16 cellular contexts compared by ENCODE assay signal in the genomic region with DNA sequence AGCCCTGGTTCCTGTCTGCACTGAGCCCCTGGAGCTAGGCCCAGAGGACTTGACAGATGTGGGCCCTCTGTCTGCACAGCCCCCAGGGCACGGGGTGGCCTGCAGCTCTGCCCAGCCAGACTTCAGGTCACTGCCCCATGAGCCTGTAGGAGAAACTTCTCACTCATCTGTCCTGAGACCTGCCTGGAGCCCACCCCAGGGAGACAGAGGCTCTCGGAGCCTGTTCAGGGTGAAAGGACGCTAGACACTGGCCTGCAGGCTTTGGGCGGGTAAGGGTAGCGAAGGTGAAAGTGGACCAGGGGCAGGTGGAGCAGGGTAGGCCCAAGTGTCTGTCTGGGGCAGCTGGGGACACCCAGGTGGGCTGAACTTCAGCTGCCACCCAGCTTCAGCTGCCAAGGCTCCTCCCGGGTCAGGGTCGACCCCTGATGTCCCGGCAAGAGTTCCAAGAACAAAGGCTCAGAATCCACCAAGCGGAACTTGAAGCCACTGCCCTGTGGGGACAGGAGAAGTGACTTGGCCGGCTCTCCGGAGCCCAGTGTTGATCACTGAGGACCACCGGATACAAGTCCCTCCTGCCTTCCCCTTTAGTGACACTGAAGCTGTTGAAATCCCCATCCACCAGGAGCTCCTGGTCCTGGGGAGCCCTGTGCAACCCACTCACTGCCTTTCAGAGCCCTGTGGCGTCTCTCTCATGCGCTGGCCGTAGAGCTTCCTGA.
A peak's percentile ranks its signal among the peaks of the same experiment; 100 is the strongest.
DNase-seq lines count a peak whose midpoint lies in the region; ATAC-seq and TF ChIP-seq lines count a peak whose summit lies in the region.
"Had no signal": no experiment of that assay in that cellular context is flagged by ENCODE, and none has a peak within 500 bp of the region (broad histone marks: within the 10 kb centered on the region; RNA-seq: fewer than 3 reads in every experiment).

No MANE protein-coding gene starts in this region.

- no peak for ATAC-seq in HCT116
- ATAC-seq: naive thymus-derived CD8-positive, alpha-beta T cell had no signal

- H3K9me2 ChIP-seq in HCT116 (ENCODE audit: insufficient read depth) (no peaks in the 10 kb centered on the region), hepatocyte (replicated peaks; ENCODE audit: insufficient read depth) (no peaks in the 10 kb centered on the region)

- H3K4me1 ChIP-seq in HCT116 (ENCODE audit: control insufficient read depth in 1 of 2, insufficient read depth in 2 of 2, low read length in 2 of 2) = peaks cover 24 to 32% of the 10 kb centered on the region in 2 experiments
- H3K4me1 ChIP-seq in hepatocyte (ENCODE audit: insufficient read depth) = peaks cover 23% of the 10 kb centered on the region

- 94% methylated on average over 15 of the region's 15 CpGs for WGBS in hepatocyte (ENCODE audit: low lambda C conversion rate, missing lambda C conversion rate)

- no peak for TF ChIP-seq CTCF in HCT116 (IDR thresholded peaks at IDR 0.05 in 2 of 3, conservative IDR thresholded peaks at IDR 0.05 in 1 of 3; ENCODE audit: borderline replicate concordance in 1 of 3, insufficient read depth in 1 of 3, low read depth in 2 of 3, low read length in 2 of 3)
- no peak for TF ChIP-seq CTCF in RWPE1 (conservative IDR thresholded peaks at IDR 0.05; ENCODE audit: low read depth)
- no peak for TF ChIP-seq CTCF in hepatocyte (IDR thresholded peaks at IDR 0.05; ENCODE audit: poor library complexity)

- POLR2A ChIA-PET in HCT116 (lab: Charles Lee) = interaction anchor here (1.4 to 4.5 kb wide), 4 partner anchors 350 to 394 kb away, joined by 4 to 25 read pairs (median 18); partner anchors contain the start of genes CDKN1C and PHLDA2
- POLR2A ChIA-PET in RWPE1 (lab: Yijun Ruan, JAX; ENCODE audit: low non-redundant PET) = interaction anchor here (0.8 kb wide), 1 partner anchor 243 kb away, joined by 3 read pairs; no protein-coding TSS in a partner anchor

- peak overlapping the region; percentile 79 for H3K9ac ChIP-seq in HCT116 (ENCODE audit: low read length)

- H3K36me3 ChIP-seq in HCT116 (ENCODE audit: control insufficient read depth in 1 of 2, insufficient read depth in 2 of 2, low read length in 2 of 2) = no peaks in the 10 kb centered on the region
- no peaks in the 10 kb centered on the region for H3K36me3 ChIP-seq in hepatocyte (replicated peaks; ENCODE audit: insufficient read depth, low read depth)

- no TSS peak for BruUV-seq in HCT116 (replicated peaks; lab: Mats Ljungman, UMichigan)

- TF ChIP-seq POLR2A in HCT116 (IDR thresholded peaks at IDR 0.05; ENCODE audit: borderline replicate concordance, extremely low read depth, insufficient read depth, insufficient read length) = no peak

- H4K20me1 ChIP-seq in HCT116 (ENCODE audit: insufficient read depth) = no peaks in the 10 kb centered on the region
- no peaks in the 10 kb centered on the region for H4K20me1 ChIP-seq in hepatocyte (ENCODE audit: insufficient read depth, poor library complexity, severe bottlenecking)

- CTCF ChIA-PET in HCT116 (lab: Charles Lee) (interaction anchor here (0.8 to 5.4 kb wide), 5 partner anchors 99 to 660 kb away, joined by 3 to 337 read pairs (median 3); partner anchors contain the start of gene CDKN1C), RWPE1 (lab: Yijun Ruan, JAX) (interaction anchor here (0.7 to 5.3 kb wide), 3 partner anchors 115 to 355 kb away, joined by 3 to 324 read pairs (median 4); partner anchors contain the start of gene CDKN1C)

- H3K27me3 ChIP-seq in HCT116 (ENCODE audit: insufficient read depth, low read length) = no peaks in the 10 kb centered on the region
- no peaks in the 10 kb centered on the region for H3K27me3 ChIP-seq in hepatocyte

- H3K9me3 ChIP-seq in HCT116 (ENCODE audit: control insufficient read depth in 1 of 2, insufficient read depth in 1 of 2, low read depth in 1 of 2, low read length in 2 of 2) (no peaks in the 10 kb centered on the region), hepatocyte (ENCODE audit: low read depth) (no peaks in the 10 kb centered on the region)

- H3K4me2 ChIP-seq in HCT116 (ENCODE audit: low read length) (peak overlapping the region; percentile 99), hepatocyte (no peak overlapping the region)

- RAD21 ChIA-PET in HCT116 (lab: Charles Lee; ENCODE audit: low non-redundant PET in 1 of 2, low total read pairs in 2 of 2, uncharacterized antibody in 2 of 2, unreplicated experiment in 2 of 2) = interaction anchor here (1.7 to 4.9 kb wide), 4 partner anchors 350 to 357 kb away, joined by 6 to 85 read pairs (median 38); partner anchors contain the start of gene CDKN1C (in 1 of the 2)

- H3K79me2 ChIP-seq in HCT116 (ENCODE audit: insufficient read depth, low read length) (no peaks in the 10 kb centered on the region), hepatocyte (no peaks in the 10 kb centered on the region)

- H3K4me3 ChIP-seq in HCT116 (replicated peaks in 1 of 2; ENCODE audit: low read depth in 1 of 2, low read length in 2 of 2) = no peak overlapping the region
- H3K4me3 ChIP-seq in hepatocyte = no peak overlapping the region

- no peak for TF ChIP-seq RAD21 in HCT116 (IDR thresholded peaks at IDR 0.05; ENCODE audit: low read depth)

- peak overlapping the region; percentile 97 for H3K27ac ChIP-seq in HCT116 (ENCODE audit: low read depth, low read length)
- peak overlapping the region; percentile 78; the same call in 1 of the 2 replicates for H3K27ac ChIP-seq in RWPE1
- H3K27ac ChIP-seq in hepatocyte = peak overlapping the region; percentile 97

- H2AFZ ChIP-seq in HCT116 (ENCODE audit: low read depth, low read length, poor library complexity, severe bottlenecking) = no peak overlapping the region
- no peak overlapping the region for H2AFZ ChIP-seq in hepatocyte

- intact Hi-C loops in HCT116 (cut with micrococcal nuclease) = loop anchor here (5.0 to 10.0 kb wide), 2 partner anchors 340 to 882 kb away; no protein-coding TSS in a partner anchor
- intact Hi-C loops in posterior vena cava (cut with DNase I) = loop anchor here in 1 of 2 donors (5.0 kb wide), 1 partner anchor 108 kb away; no protein-coding TSS in a partner anchor

- DNase-seq in HCT116 (ENCODE audit: low read depth, low spot score) = no peak
- DNase-seq in RWPE1 (ENCODE audit: low spot score) = no peak
- no peak for DNase-seq in hepatocyte (ENCODE audit: low spot score)
- DNase-seq in posterior vena cava (ENCODE audit: low spot score) = peak; percentile 75
- no peak for DNase-seq in DMS79 treated with DMSO at 0.1 percent for 48 hours (lab: John Stamatoyannopoulos, UW)
- no peak for DNase-seq in iPS-NIHi7 (ENCODE audit: extremely low spot score)
- no peak for DNase-seq in NCI-H2107 (lab: John Stamatoyannopoulos, UW)
- DNase-seq: activated CD4-positive, alpha-beta T cell treated with anti-CD3 and anti-CD28 coated beads, Interleukin-2, amount 50 U/mL, for 1 hour; activated gamma-delta T cell; COR-L47; HFFc6; Kasumi-1; NCI-H1105; NCI-H510A treated with DMSO at 0.1 percent for 48 hours; SIG-M5 had no signal

TF ChIP-seq in HCT116, 20 proteins besides CTCF, POLR2A, EP300 and RAD21:
- no peak for TF ChIP-seq SRF (IDR thresholded peaks at IDR 0.05; ENCODE audit: low read depth)
- no peak for TF ChIP-seq CBX3 (IDR thresholded peaks at IDR 0.05; ENCODE audit: low read depth)
- TF ChIP-seq EZH2phosphoT487 (IDR thresholded peaks at IDR 0.05; ENCODE audit: borderline replicate concordance) = no peak
- no peak for TF ChIP-seq SP1 (IDR thresholded peaks at IDR 0.05; ENCODE audit: low read depth)
